ENCODE assay signal across 8 cellular contexts in genomic region chr11:94968334-94968958, GRCh38. TPM values are rescaled to one million over a fixed set of nuclear protein-coding genes. Genes with fewer than 3 reads are reported as not detected.
DNase-seq lines count a peak whose midpoint lies in the region; ATAC-seq and TF ChIP-seq lines count a peak whose summit lies in the region.

No MANE protein-coding gene starts in this region.

- H3K9ac ChIP-seq in liver (ENCODE audit: low read depth in 1 of 2, low read length in 2 of 2): no peak overlapping the region

- H3K4me3 Mint-ChIP-seq in CD14-positive monocyte (no peak overlapping the region), HFFc6 (no peak overlapping the region)

- H3K36me3 ChIP-seq in ascending aorta (peaks cover 76 to 77% of the 10 kb centered on the region in 2 donors), liver (ENCODE audit: control insufficient read depth in 4 of 4, insufficient read depth in 3 of 4, low read depth in 1 of 4, low read length in 3 of 4) (peaks cover 10 to 67% (median 63%) of the 10 kb centered on the region in 4 donors)

- H3K27me3 ChIP-seq in ascending aorta (no peaks in the 10 kb centered on the region), liver (ENCODE audit: control insufficient read depth in 4 of 4, insufficient read depth in 4 of 4, low read length in 3 of 4) (no peaks in the 10 kb centered on the region)

- H3K4me3 ChIP-seq in ascending aorta (no peak overlapping the region), liver (ENCODE audit: low read depth in 1 of 3, low read length in 3 of 3) (no peak overlapping the region)

- 98% methylated on average over 1 of the region's 1 CpG for WGBS in liver

- TF ChIP-seq RAD21 in liver (IDR thresholded peaks at IDR 0.05): peak; percentile 68 to 74

- peaks cover 75 to 79% of the 10 kb centered on the region in 2 donors for H3K36me3 Mint-ChIP-seq in CD14-positive monocyte
- H3K36me3 Mint-ChIP-seq in HFFc6 (ENCODE audit: low read depth): peaks cover 44% of the 10 kb centered on the region

- no peaks in the 10 kb centered on the region for H3K27me3 Mint-ChIP-seq in CD14-positive monocyte (ENCODE audit: low read depth in 3 of 3)
- no peaks in the 10 kb centered on the region for H3K27me3 Mint-ChIP-seq in HFFc6 (ENCODE audit: insufficient read depth)

- intact Hi-C loops in CD14-positive monocyte (cut with micrococcal nuclease): loop anchor here in 1 of 2 donors (5.0 kb wide), 1 partner anchor 346 kb away; no protein-coding TSS in a partner anchor
- intact Hi-C loops in ascending aorta (cut with DNase I): no loop called here

- H3K9me3 Mint-ChIP-seq in CD14-positive monocyte (peaks cover 0 to 3% (median 0%) of the 10 kb centered on the region in 7 donors), HFFc6 (no peaks in the 10 kb centered on the region)

- ATAC-seq in HG03342 (IDR thresholded peaks at IDR 0.05; ENCODE audit: unreplicated experiment) (no peak), GM21825 (IDR thresholded peaks at IDR 0.05; ENCODE audit: unreplicated experiment) (no peak)

- peak; percentile 65 for TF ChIP-seq CTCF in CD14-positive monocyte (IDR thresholded peaks at IDR 0.05)
- peak; percentile 90 for TF ChIP-seq CTCF in HFFc6 (IDR thresholded peaks at IDR 0.05)
- TF ChIP-seq CTCF in ascending aorta (IDR thresholded peaks at IDR 0.05): peak in 2 of 3 experiments; percentile 25 to 39
- peak; percentile 43 for TF ChIP-seq CTCF in liver (IDR thresholded peaks at IDR 0.05; ENCODE audit: low read depth, low read length, missing input control)

- H3K9me3 ChIP-seq in ascending aorta (no peaks in the 10 kb centered on the region), liver (ENCODE audit: control insufficient read depth in 4 of 4, low read length in 3 of 4) (no peaks in the 10 kb centered on the region)

- CTCF ChIA-PET in HEK293T (lab: Yijun Ruan, JAX): no interaction called here

- no peak overlapping the region for H3K27ac ChIP-seq in ascending aorta
- no peak overlapping the region for H3K27ac ChIP-seq in liver (ENCODE audit: low read depth in 1 of 2, low read length in 2 of 2)

- H3K4me1 ChIP-seq in ascending aorta: peaks cover 0 to 8% of the 10 kb centered on the region in 2 donors
- peaks cover 1 to 18% (median 18%) of the 10 kb centered on the region in 4 donors for H3K4me1 ChIP-seq in liver (ENCODE audit: control insufficient read depth in 4 of 4, insufficient read depth in 4 of 4, low read length in 3 of 4)

- POLR2A ChIA-PET in HEK293T (lab: Yijun Ruan, JAX): interaction anchor here (0.9 kb wide), 1 partner anchor 180 kb away, joined by 3 read pairs; no protein-coding TSS in a partner anchor

- DNase-seq in CD14-positive monocyte (ENCODE audit: low spot score) (no peak), HFFc6 (peak; percentile 73), ascending aorta (ENCODE audit: low spot score in 2 of 2) (no peak), HEK293T (ENCODE audit: extremely low spot score) (no peak), NCI-H1694 (lab: John Stamatoyannopoulos, UW) (no peak)

- H3K4me1 Mint-ChIP-seq in CD14-positive monocyte: peaks cover 5% of the 10 kb centered on the region
- peaks cover 31% of the 10 kb centered on the region for H3K4me1 Mint-ChIP-seq in HFFc6 (ENCODE audit: low read depth)

- H3K27ac Mint-ChIP-seq in CD14-positive monocyte (no peak overlapping the region), HFFc6 (peak overlapping the region; percentile 17; the same call in 1 of the 2 replicates)

TF ChIP-seq in liver, 16 proteins besides CTCF, POLR2A, EP300 and RAD21 (continues in another document):
- TF ChIP-seq, protein P1, sequence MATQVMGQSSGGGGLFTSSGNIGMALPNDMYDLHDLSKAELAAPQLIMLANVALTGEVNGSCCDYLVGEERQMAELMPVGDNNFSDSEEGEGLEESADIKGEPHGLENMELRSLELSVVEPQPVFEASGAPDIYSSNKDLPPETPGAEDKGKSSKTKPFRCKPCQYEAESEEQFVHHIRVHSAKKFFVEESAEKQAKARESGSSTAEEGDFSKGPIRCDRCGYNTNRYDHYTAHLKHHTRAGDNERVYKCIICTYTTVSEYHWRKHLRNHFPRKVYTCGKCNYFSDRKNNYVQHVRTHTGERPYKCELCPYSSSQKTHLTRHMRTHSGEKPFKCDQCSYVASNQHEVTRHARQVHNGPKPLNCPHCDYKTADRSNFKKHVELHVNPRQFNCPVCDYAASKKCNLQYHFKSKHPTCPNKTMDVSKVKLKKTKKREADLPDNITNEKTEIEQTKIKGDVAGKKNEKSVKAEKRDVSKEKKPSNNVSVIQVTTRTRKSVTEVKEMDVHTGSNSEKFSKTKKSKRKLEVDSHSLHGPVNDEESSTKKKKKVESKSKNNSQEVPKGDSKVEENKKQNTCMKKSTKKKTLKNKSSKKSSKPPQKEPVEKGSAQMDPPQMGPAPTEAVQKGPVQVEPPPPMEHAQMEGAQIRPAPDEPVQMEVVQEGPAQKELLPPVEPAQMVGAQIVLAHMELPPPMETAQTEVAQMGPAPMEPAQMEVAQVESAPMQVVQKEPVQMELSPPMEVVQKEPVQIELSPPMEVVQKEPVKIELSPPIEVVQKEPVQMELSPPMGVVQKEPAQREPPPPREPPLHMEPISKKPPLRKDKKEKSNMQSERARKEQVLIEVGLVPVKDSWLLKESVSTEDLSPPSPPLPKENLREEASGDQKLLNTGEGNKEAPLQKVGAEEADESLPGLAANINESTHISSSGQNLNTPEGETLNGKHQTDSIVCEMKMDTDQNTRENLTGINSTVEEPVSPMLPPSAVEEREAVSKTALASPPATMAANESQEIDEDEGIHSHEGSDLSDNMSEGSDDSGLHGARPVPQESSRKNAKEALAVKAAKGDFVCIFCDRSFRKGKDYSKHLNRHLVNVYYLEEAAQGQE (IDR thresholded peaks at IDR 0.05): no peak

TF ChIP-seq in HEK293T, 16 proteins besides CTCF, POLR2A, EP300 and RAD21:
- TF ChIP-seq ARNT (IDR thresholded peaks at IDR 0.05): no peak
TF ChIP-seq in HEK293T: peak in this region for 0.

RNA-seq across cellular contexts. Expression of gene CWC15, which starts 4.9 kb away (rescaled TPM):
- 10 to 100 TPM; 38.9 to 43.8 TPM for polyA plus RNA-seq in CD14-positive monocyte
- 10 to 100 TPM; 54.4 to 84.5 (median 64.5) TPM for total RNA-seq in HFFc6 (2021; fragmentation: NEBNext Ultra II Directional; extraction: Animal tissue kit (Norgen Biotek cat#: 25700))
- 16.2 TPM for total RNA-seq in ascending aorta
- 10 to 100 TPM; 19.7 to 22.1 TPM for total RNA-seq in liver
- 10 to 100 TPM; 17.6 to 47.0 TPM for polyA plus RNA-seq in liver

RNA-seq across cellular contexts. Expression of gene KDM4D, which starts 5.1 kb away (rescaled TPM):
- polyA plus RNA-seq in CD14-positive monocyte (under 1 TPM in 1 of 2 donors, not detected in 1; 0.16 TPM), liver (under 1 TPM; 0.11 to 0.17 TPM)
- 1 to 10 TPM in 1 of 6 experiments, under 1 TPM in 5; 0.33 to 1.1 (median 0.64) TPM for total RNA-seq in HFFc6 (2021; fragmentation: NEBNext Ultra II Directional; extraction: Animal tissue kit (Norgen Biotek cat#: 25700))
- total RNA-seq in ascending aorta (not detected), liver (under 1 TPM; 0.17 to 0.23 TPM)

RNA-seq across cellular contexts. Expression of gene KDM4E, which starts 56.6 kb away (rescaled TPM):
- polyA plus RNA-seq in CD14-positive monocyte (not detected), liver (not detected)
- not detected for total RNA-seq in HFFc6 (2021; fragmentation: NEBNext Ultra II Directional; extraction: Animal tissue kit (Norgen Biotek cat#: 25700))
- total RNA-seq in ascending aorta (not detected), liver (not detected)

Comparison
In these comparisons a context has a peak if more than half of its experiments do, and no peak if none do; other contexts are left out.
1. CTCF ChIP-seq: peak in every context shown above with its lines; median percentile 90 in HFFc6; 65 in CD14-positive monocyte; 43 in liver; 32 in ascending aorta.